Comparison of ENCODE assay signal across 16 cellular contexts in the genomic region with DNA sequence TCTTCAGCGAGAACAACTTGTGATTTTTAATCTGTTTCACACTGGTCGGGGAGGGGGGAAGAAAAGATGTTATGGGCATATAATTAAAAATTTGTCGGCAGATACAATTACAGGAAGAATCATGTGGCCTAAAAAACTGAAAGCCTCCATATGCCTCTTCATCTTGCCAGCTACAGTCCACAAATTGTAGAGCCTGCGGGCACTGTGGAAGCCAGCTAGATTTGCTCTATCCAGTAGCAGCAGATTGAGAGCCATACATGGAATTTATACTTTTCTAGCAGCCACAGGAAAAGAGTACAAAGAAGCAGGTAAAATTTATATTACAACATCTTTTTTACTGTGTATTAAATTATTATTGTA.
"Had no signal": no experiment of that assay in that cellular context is flagged by ENCODE, and none has a peak within 500 bp of the region (broad histone marks: within the 10 kb centered on the region; RNA-seq: fewer than 3 reads in every experiment).

No MANE protein-coding gene starts in this region.

- H3K9me3 Mint-ChIP-seq: activated CD4-positive, alpha-beta memory T cell treated with anti-CD3 and anti-CD28 coated beads, Interleukin-2, amount 10 ng/mL, durations not matched to agents 7 days and 5 days; activated naive CD4-positive, alpha-beta T cell treated with anti-CD3 and anti-CD28 coated beads, Interleukin-2, amount 50 U/mL, for 24 hours; activated T-cell treated with anti-CD3 and anti-CD28 coated beads, Interleukin-2, amount 50 U/mL, for 24 hours; stimulated activated naive CD8-positive, alpha-beta T cell treated with anti-CD3 and anti-CD28 coated beads, Interleukin-15, Interleukin-2, amounts not matched to agents 100 ng/mL and 50 ng/mL, for 24 hours had no signal

- H3K36me3 ChIP-seq: spleen, suprapubic skin, WERI-Rb-1 had no signal

- H3K4me3 Mint-ChIP-seq: activated CD4-positive, alpha-beta memory T cell treated with anti-CD3 and anti-CD28 coated beads, Interleukin-2, amount 10 ng/mL, durations not matched to agents 7 days and 5 days; activated CD4-positive, alpha-beta T cell treated with anti-CD3 and anti-CD28 coated beads for 36 hours; activated naive CD4-positive, alpha-beta T cell treated with anti-CD3 and anti-CD28 coated beads, Interleukin-2, amount 50 U/mL, for 24 hours; activated T-cell treated with anti-CD3 and anti-CD28 coated beads, Interleukin-2, amount 50 U/mL, for 24 hours; nephron progenitor cell; stimulated activated naive CD8-positive, alpha-beta T cell treated with anti-CD3 and anti-CD28 coated beads, Interleukin-15, Interleukin-2, amounts not matched to agents 100 ng/mL and 50 ng/mL, for 24 hours had no signal

- H3K27ac Mint-ChIP-seq: activated CD4-positive, alpha-beta memory T cell treated with anti-CD3 and anti-CD28 coated beads, Interleukin-2, amount 10 ng/mL, durations not matched to agents 7 days and 5 days; activated CD4-positive, alpha-beta T cell treated with anti-CD3 and anti-CD28 coated beads for 36 hours; activated naive CD4-positive, alpha-beta T cell treated with anti-CD3 and anti-CD28 coated beads, Interleukin-2, amount 50 U/mL, for 24 hours; activated T-cell treated with anti-CD3 and anti-CD28 coated beads, Interleukin-2, amount 50 U/mL, for 24 hours; nephron progenitor cell; stimulated activated naive CD8-positive, alpha-beta T cell treated with anti-CD3 and anti-CD28 coated beads, Interleukin-15, Interleukin-2, amounts not matched to agents 100 ng/mL and 50 ng/mL, for 24 hours had no signal

- H3K4me1 ChIP-seq: psoas muscle, suprapubic skin had no signal

- H3K27ac ChIP-seq: coronary artery, psoas muscle, spleen, suprapubic skin, WERI-Rb-1 had no signal

- ATAC-seq: activated CD4-positive, alpha-beta T cell treated with anti-CD3 and anti-CD28 coated beads for 36 hours; left ventricle myocardium superior; sciatic nerve had no signal

- H3K27me3 Mint-ChIP-seq: activated CD4-positive, alpha-beta memory T cell treated with anti-CD3 and anti-CD28 coated beads, Interleukin-2, amount 10 ng/mL, durations not matched to agents 7 days and 5 days; activated CD4-positive, alpha-beta T cell treated with anti-CD3 and anti-CD28 coated beads for 36 hours; activated naive CD4-positive, alpha-beta T cell treated with anti-CD3 and anti-CD28 coated beads, Interleukin-2, amount 50 U/mL, for 24 hours; activated T-cell treated with anti-CD3 and anti-CD28 coated beads, Interleukin-2, amount 50 U/mL, for 24 hours; stimulated activated naive CD8-positive, alpha-beta T cell treated with anti-CD3 and anti-CD28 coated beads, Interleukin-15, Interleukin-2, amounts not matched to agents 100 ng/mL and 50 ng/mL, for 24 hours had no signal

- H3K36me3 Mint-ChIP-seq: activated naive CD4-positive, alpha-beta T cell treated with anti-CD3 and anti-CD28 coated beads, Interleukin-2, amount 50 U/mL, for 24 hours had no signal

- H3K27me3 ChIP-seq: spleen, suprapubic skin had no signal

- H3K4me3 ChIP-seq: coronary artery, psoas muscle, spleen, suprapubic skin had no signal

- DNase-seq: activated CD4-positive, alpha-beta memory T cell treated with anti-CD3 and anti-CD28 coated beads, Interleukin-2, amount 10 ng/mL, durations not matched to agents 7 days and 5 days; activated CD4-positive, alpha-beta T cell treated with anti-CD3 and anti-CD28 coated beads for 36 hours; activated T-cell treated with anti-CD3 and anti-CD28 coated beads, Interleukin-2, amount 50 U/mL, for 24 hours; effector CD4-positive, alpha-beta T cell; left ventricle myocardium superior; mesendoderm; nephron progenitor cell; psoas muscle; spleen; trophoblast cell; WERI-Rb-1 had no signal

- H3K4me1 Mint-ChIP-seq: activated CD4-positive, alpha-beta memory T cell treated with anti-CD3 and anti-CD28 coated beads, Interleukin-2, amount 10 ng/mL, durations not matched to agents 7 days and 5 days; activated CD4-positive, alpha-beta T cell treated with anti-CD3 and anti-CD28 coated beads for 36 hours had no signal

- H3K9me3 ChIP-seq: psoas muscle, spleen, suprapubic skin had no signal
